Comparison of ENCODE assay signal across 9 cellular contexts in genomic region chr1:205588691-205589445, GRCh38. TPM values are rescaled to one million over a fixed set of nuclear protein-coding genes. Genes with fewer than 3 reads are reported as not detected.
DNase-seq lines count a peak whose midpoint lies in the region; ATAC-seq and TF ChIP-seq lines count a peak whose summit lies in the region.
"Had no signal": no experiment of that assay in that cellular context is flagged by ENCODE, and none has a peak within 500 bp of the region (broad histone marks: within the 10 kb centered on the region; RNA-seq: fewer than 3 reads in every experiment).

No MANE protein-coding gene starts in this region.

- no peak for ATAC-seq in gastrocnemius medialis

- H3K36me3 ChIP-seq in transverse colon (no peaks in the 10 kb centered on the region), gastrocnemius medialis (no peaks in the 10 kb centered on the region)

- H3K9me3 ChIP-seq in transverse colon, result no peaks in the 10 kb centered on the region
- H3K9me3 ChIP-seq in gastrocnemius medialis, result no peaks in the 10 kb centered on the region

- no peak for TF ChIP-seq EP300 in transverse colon (IDR thresholded peaks at IDR 0.05; ENCODE audit: low read depth)

- intact Hi-C loops in transverse colon (cut with DNase I; ENCODE audit: low total_unique reads) (loop anchor here (10.0 kb wide), 1 partner anchor 46 kb away; the partner anchor contains the start of gene ELK4), gastrocnemius medialis (cut with DNase I; ENCODE audit: low total_unique reads) (no loop called here)

- peak overlapping the region in 2 of 4 donors; percentile 3 to 35 for H3K27ac ChIP-seq in transverse colon
- H3K27ac ChIP-seq in gastrocnemius medialis, result no peak overlapping the region

- H3K4me3 ChIP-seq in fibroblast of pulmonary artery (replicated peaks; ENCODE audit: low read depth, low read length) (no peak overlapping the region), transverse colon (no peak overlapping the region), gastrocnemius medialis (no peak overlapping the region)

- WGBS in transverse colon (ENCODE audit: low coverage in 1 of 2), 2 donors, result 56 to 93% methylated on average over 5 to 13 of the region's 13 CpGs

- in situ Hi-C loops in transverse colon (cut with MboI; ENCODE audit: low pct_ligation_motif_present in 1 of 4, low pct_unique_long_range_greater_than_20kb in 1 of 4, low sequenced_read_pairs in 3 of 4), result loop anchor here in 1 of 4 donors (5.0 kb wide), 1 partner anchor 48 kb away; no protein-coding TSS in a partner anchor
- in situ Hi-C loops in gastrocnemius medialis (cut with MboI; ENCODE audit: low sequenced_read_pairs in 4 of 4), result loop anchor here in 1 of 4 donors (5.0 kb wide), 1 partner anchor 68 kb away; no protein-coding TSS in a partner anchor

- DNase-seq in AG09319 (ENCODE audit: extremely low read depth, low read depth) (no peak), GM04503 (ENCODE audit: low read depth) (peak; percentile 11), RKO (ENCODE audit: low spot score) (peak; percentile 48), fibroblast of pulmonary artery (ENCODE audit: low read depth) (peak; percentile 71), transverse colon (peak; percentile 53), gastrocnemius medialis (no peak), amniotic stem cell (lab: John Stamatoyannopoulos, UW) (no peak), activated T-cell treated with anti-CD3 and anti-CD28 coated beads for 4 hours (no peak)
- DNase-seq: left cardiac atrium had no signal

- TF ChIP-seq POLR2A in transverse colon (IDR thresholded peaks at IDR 0.05) (no peak), gastrocnemius medialis (IDR thresholded peaks at IDR 0.05) (no peak)

- H3K4me1 ChIP-seq in transverse colon (peaks cover 7 to 56% (median 24%) of the 10 kb centered on the region in 4 donors), gastrocnemius medialis (no peaks in the 10 kb centered on the region)

- peak; percentile 54 for TF ChIP-seq CTCF in AG09319 (IDR thresholded peaks at IDR 0.05; ENCODE audit: low read depth, low read length)
- TF ChIP-seq CTCF in fibroblast of pulmonary artery (IDR thresholded peaks at IDR 0.05; ENCODE audit: low read length, missing control alignments), result peak; percentile 69
- TF ChIP-seq CTCF in transverse colon (IDR thresholded peaks at IDR 0.05), result peak in 4 of 5 experiments; percentile 14 to 33 (median 22)
- TF ChIP-seq CTCF in gastrocnemius medialis (IDR thresholded peaks at IDR 0.05 in 4 of 5, conservative IDR thresholded peaks at IDR 0.05 in 1 of 5), result no peak

- H3K27me3 ChIP-seq in transverse colon (no peaks in the 10 kb centered on the region), gastrocnemius medialis (no peaks in the 10 kb centered on the region)

RNA-seq across cellular contexts. Expression of gene ELK4, which starts 42.9 kb away (rescaled TPM):
- total RNA-seq in transverse colon (10 to 100 TPM; 16.0 to 24.1 (median 19.7) TPM), gastrocnemius medialis (10 to 100 TPM; 17.3 to 24.2 (median 20.1) TPM)

Comparison
In these comparisons a context has a peak if more than half of its experiments do, and no peak if none do; other contexts are left out.
1. DNase-seq: peak in GM04503 (single experiment), RKO (single experiment), fibroblast of pulmonary artery (single experiment) and transverse colon (single experiment); none in AG09319 (single experiment), gastrocnemius medialis (0 of 2), amniotic stem cell (single experiment) and activated T-cell treated with anti-CD3 and anti-CD28 coated beads for 4 hours (single experiment).
2. CTCF ChIP-seq: peak in AG09319 (single experiment), fibroblast of pulmonary artery (single experiment) and transverse colon (4 of 5); none in gastrocnemius medialis (0 of 5).